Comparison of ENCODE assay signal across 17 cellular contexts in genomic region chr5:158284242-158284641, GRCh38.
"Had no signal": no experiment of that assay in that cellular context is flagged by ENCODE, and none has a peak within 500 bp of the region (broad histone marks: within the 10 kb centered on the region; RNA-seq: fewer than 3 reads in every experiment).

No MANE protein-coding gene starts in this region.

- H3K27me3 ChIP-seq: hepatocyte had no signal

- H3K4me3 Mint-ChIP-seq: dendritic cell treated with granulocyte-macrophage colony-stimulating factor and Interleukin-4, amounts not matched to agents 40 ng/mL and 50 ng/mL, for 4 days; naive thymus-derived CD4-positive, alpha-beta T cell; nephron progenitor cell had no signal

- ATAC-seq: left colon; left ventricle myocardium superior; naive thymus-derived CD4-positive, alpha-beta T cell; sciatic nerve had no signal

- H3K36me3 Mint-ChIP-seq: naive thymus-derived CD4-positive, alpha-beta T cell had no signal

- DNase-seq: erythroblast; foreskin melanocyte; head of caudate nucleus; left colon; left ventricle myocardium superior; mesenchymal stem cell; naive thymus-derived CD4-positive, alpha-beta T cell; nephron progenitor cell; stimulated activated naive CD4-positive, alpha-beta T cell; trophoblast cell had no signal

- H2AFZ ChIP-seq: hepatocyte had no signal

- H3K27ac Mint-ChIP-seq: dendritic cell treated with granulocyte-macrophage colony-stimulating factor and Interleukin-4, amounts not matched to agents 40 ng/mL and 50 ng/mL, for 4 days; naive thymus-derived CD4-positive, alpha-beta T cell; nephron progenitor cell had no signal

- H3K79me2 ChIP-seq: hepatocyte had no signal

- FAIRE-seq: colon, endothelial cell of umbilical vein, urothelium cell line had no signal

- H3K27ac ChIP-seq: hepatocyte had no signal

- H3K4me1 Mint-ChIP-seq: naive thymus-derived CD4-positive, alpha-beta T cell had no signal

- H3K9me3 Mint-ChIP-seq: dendritic cell treated with granulocyte-macrophage colony-stimulating factor and Interleukin-4, amounts not matched to agents 40 ng/mL and 50 ng/mL, for 4 days had no signal

- H3K4me2 ChIP-seq: hepatocyte had no signal

- H3K4me3 ChIP-seq: hepatocyte, lung had no signal
